In genomic region chr12:24500466-24501232, GRCh38 we compare ENCODE assay signal across 17 cellular contexts.
DNase-seq lines count a peak whose midpoint lies in the region; ATAC-seq, FAIRE-seq and TF ChIP-seq lines count a peak whose summit lies in the region.
"Had no signal": no experiment of that assay in that cellular context is flagged by ENCODE, and none has a peak within 500 bp of the region (broad histone marks: within the 10 kb centered on the region; RNA-seq: fewer than 3 reads in every experiment).

No MANE protein-coding gene starts in this region.

- 67 to 77% (median 68%) methylated on average over 5 of the region's 5 CpGs for WGBS in heart left ventricle, 4 donors
- WGBS in mesodermal cell (ENCODE audit: insufficient coverage in 2 of 2), 2 experiments = 65 to 69% methylated on average over 2 to 3 of the region's 5 CpGs

- DNase-seq in heart left ventricle (no peak), right atrium auricular region (ENCODE audit: low spot score) (no peak), brain microvascular endothelial cell (peak; percentile 43), urothelium cell line (ENCODE audit: low spot score) (peak; percentile 43), HTR-8/SVneo (ENCODE audit: insufficient read length, low spot score) (no peak), hippocampal formation (lab: John Stamatoyannopoulos, UW) (no peak)
- DNase-seq: 8988T; activated CD4-positive, alpha-beta T cell treated with anti-CD3 and anti-CD28 coated beads, Interleukin-2, amount 50 U/mL, for 48 hours; CD4-positive, alpha-beta T cell; gastrocnemius medialis; Karpas-422; kidney; NCI-H187; stimulated activated CD4-positive, alpha-beta T cell treated with anti-CD3 and anti-CD28 coated beads, Interleukin-2, amount 100 ng/mL, for 48 hours had no signal

- H3K27ac ChIP-seq in heart left ventricle (peak overlapping the region in 7 of 12 donors; percentile 5 to 52 (median 33)), right atrium auricular region (peak overlapping the region in 1 of 2 donors; percentile 55), brain microvascular endothelial cell (peak overlapping the region; percentile 52), mesodermal cell (ENCODE audit: low read depth, low read length, severe bottlenecking) (peak overlapping the region; percentile 31)

- no peak for FAIRE-seq in urothelium cell line (lab: Jason Lieb, UNC)
- FAIRE-seq in HTR-8/SVneo (lab: Jason Lieb, UNC) = no peak
- FAIRE-seq: G401.6, kidney had no signal

- H3K27me3 ChIP-seq in heart left ventricle (no peaks in the 10 kb centered on the region), right atrium auricular region (no peaks in the 10 kb centered on the region), brain microvascular endothelial cell (replicated peaks) (no peaks in the 10 kb centered on the region)
- H3K27me3 ChIP-seq: gastrocnemius medialis had no signal

- ATAC-seq in heart left ventricle (peak in 1 of 4 donors; percentile 51), GM18858 (IDR thresholded peaks at IDR 0.05; ENCODE audit: unreplicated experiment) (no peak)

- no peak for TF ChIP-seq POLR2A in heart left ventricle (IDR thresholded peaks at IDR 0.05)

- in situ Hi-C loops in brain microvascular endothelial cell (cut with HindIII; ENCODE audit: low pct_ligation_motif_present, low sequenced_read_pairs) = no loop called here

- H3K4me1 ChIP-seq in heart left ventricle = peaks cover 0 to 17% (median 1%) of the 10 kb centered on the region in 12 donors
- peaks cover 0 to 7% of the 10 kb centered on the region in 2 donors for H3K4me1 ChIP-seq in right atrium auricular region
- H3K4me1 ChIP-seq in mesodermal cell (ENCODE audit: control insufficient read depth, insufficient read depth, low read length, poor library complexity, severe bottlenecking) = peaks cover 12% of the 10 kb centered on the region

- intact Hi-C loops in heart left ventricle (cut with DNase I) = no loop called here

- H3K9me3 ChIP-seq in heart left ventricle = peaks cover 0 to 4% (median 0%) of the 10 kb centered on the region in 12 donors
- no peaks in the 10 kb centered on the region for H3K9me3 ChIP-seq in right atrium auricular region
- H3K9me3 ChIP-seq in mesodermal cell (ENCODE audit: control insufficient read depth, low read length) = no peaks in the 10 kb centered on the region
- H3K9me3 ChIP-seq: gastrocnemius medialis had no signal

- H3K36me3 ChIP-seq in heart left ventricle = no peaks in the 10 kb centered on the region
- H3K36me3 ChIP-seq in right atrium auricular region = no peaks in the 10 kb centered on the region
- H3K36me3 ChIP-seq in brain microvascular endothelial cell (replicated peaks) = no peaks in the 10 kb centered on the region
- no peaks in the 10 kb centered on the region for H3K36me3 ChIP-seq in mesodermal cell (ENCODE audit: control insufficient read depth, insufficient read depth, low read length)
- H3K36me3 ChIP-seq: gastrocnemius medialis had no signal

- TF ChIP-seq CTCF in heart left ventricle (IDR thresholded peaks at IDR 0.05) (no peak), right atrium auricular region (IDR thresholded peaks at IDR 0.05) (no peak), brain microvascular endothelial cell (IDR thresholded peaks at IDR 0.05; ENCODE audit: low read depth, low read length, missing control alignments) (no peak)

- no peak overlapping the region for H3K4me3 ChIP-seq in heart left ventricle
- no peak overlapping the region for H3K4me3 ChIP-seq in right atrium auricular region
- H3K4me3 ChIP-seq in brain microvascular endothelial cell (ENCODE audit: low read depth, low read length) = no peak overlapping the region
- H3K4me3 ChIP-seq in mesodermal cell (ENCODE audit: extremely low read depth, insufficient read depth, low read length, poor library complexity, severe bottlenecking) = no peak overlapping the region
- H3K4me3 ChIP-seq: gastrocnemius medialis had no signal

Comparison
In these comparisons a context has a peak if more than half of its experiments do, and no peak if none do; other contexts are left out.
1. DNase-seq: peak in brain microvascular endothelial cell (single experiment) and urothelium cell line (single experiment); none in heart left ventricle (0 of 5), right atrium auricular region (single experiment), HTR-8/SVneo (single experiment) and hippocampal formation (0 of 2).